8 cellular contexts compared by ENCODE assay signal in genomic region chr19:18282021-18282787, GRCh38. TPM values are rescaled to one million over a fixed set of nuclear protein-coding genes. Genes with fewer than 3 reads are reported as not detected.
DNase-seq lines count a peak whose midpoint lies in the region; ATAC-seq, FAIRE-seq and TF ChIP-seq lines count a peak whose summit lies in the region.

No MANE protein-coding gene starts in this region.

- intact Hi-C loops in breast epithelium (cut with DNase I; ENCODE audit: low total_unique reads) = loop anchor here (5.0 kb wide), 2 partner anchors 40 to 1620 kb away; partner anchors contain the start of genes LSM4, SMIM7 and TMEM38A
- intact Hi-C loops in HepG2 (cut with micrococcal nuclease; ENCODE audit: unreplicated experiment) = loop anchor here (1.0 to 10.0 kb wide), 2 partner anchors 19 to 243 kb away; partner anchors contain the start of gene ELL

- H4K20me1 ChIP-seq in HepG2 (ENCODE audit: insufficient read depth, low read length) = peaks cover 22% of the 10 kb centered on the region

- in situ Hi-C loops in HepG2 (cut with HindIII; ENCODE audit: extremely low pct_ligation_motif_present, low pct_unique_long_range_greater_than_20kb) = no loop called here

- H3K4me1 ChIP-seq in breast epithelium (no peaks in the 10 kb centered on the region), HepG2 (ENCODE audit: insufficient read depth, low read length) (peaks cover 64% of the 10 kb centered on the region)

- POLR2A ChIA-PET in HepG2 (lab: Yijun Ruan, JAX) = interaction anchor here (0.5 to 7.1 kb wide), 27 partner anchors 10 to 240 kb away, joined by 3 to 278 read pairs (median 6); partner anchors contain the start of genes ELL, GDF15, LSM4 and MPV17L2

- BruUV-seq in HepG2 (replicated peaks; lab: Mats Ljungman, UMichigan) = TSS peak; percentile 95

- no peak for TF ChIP-seq RAD21 in HepG2 (CRISPR knock-in tag; IDR thresholded peaks at IDR 0.05)

- under 1% methylated on average over 17 of the region's 27 CpGs for WGBS in HepG2 (ENCODE audit: low lambda C conversion rate)

- TF ChIP-seq EP300 in HepG2 (IDR thresholded peaks at IDR 0.05; ENCODE audit: low read depth in 2 of 2, low read length in 2 of 2) (no peak; a peak in 1 of 4 replicates), HepG2 (CRISPR knock-in tag; IDR thresholded peaks at IDR 0.05; ENCODE audit: borderline replicate concordance) (no peak)

- peak overlapping the region; percentile 92 for H3K4me2 ChIP-seq in HepG2 (ENCODE audit: low read depth, low read length)

- peak overlapping the region; percentile 98 for H3K9ac ChIP-seq in HepG2 (ENCODE audit: insufficient read depth, low read depth, low read length)

- peak; percentile 27 for FAIRE-seq in GM12892 (lab: Jason Lieb, UNC)
- no peak for FAIRE-seq in HepG2 (lab: Jason Lieb, UNC)

- TF ChIP-seq POLR2A in GM12892 (IDR thresholded peaks at IDR 0.05; ENCODE audit: low read depth, low read length) = peak; percentile 35; the same call in 1 of the 2 replicates
- peak; percentile 87 for TF ChIP-seq POLR2A in breast epithelium (IDR thresholded peaks at IDR 0.05)
- peak in 1 of 2 experiments; percentile 88; a peak in 2 of 4 replicates for TF ChIP-seq POLR2A in HepG2 (IDR thresholded peaks at IDR 0.05; ENCODE audit: insufficient read depth in 1 of 2, low read depth in 2 of 2, low read length in 2 of 2)

- CTCF ChIA-PET in HepG2 (lab: Yijun Ruan, JAX; ENCODE audit: low intra/inter-chr PET ratio, low total read pairs) = interaction anchor here (1.5 kb wide), 1 partner anchor 41 kb away, joined by 3 read pairs; no protein-coding TSS in a partner anchor

- H3K79me2 ChIP-seq in HepG2 (ENCODE audit: insufficient read depth, low read length) = peaks cover 26% of the 10 kb centered on the region

- no peak overlapping the region for H2AFZ ChIP-seq in HepG2 (ENCODE audit: low read length)

- ATAC-seq in HepG2 (peak; percentile 24), GM21515 (IDR thresholded peaks at IDR 0.05; ENCODE audit: unreplicated experiment) (no peak), HG03432 (IDR thresholded peaks at IDR 0.05; ENCODE audit: unreplicated experiment) (no peak)

- H3K4me3 ChIP-seq in AG09309 (ENCODE audit: control insufficient read depth, low read depth, low read length) (peak overlapping the region; percentile 65), breast epithelium (peak overlapping the region; percentile 45 to 97 (median 95)), HepG2 (replicated peaks in 1 of 3; ENCODE audit: insufficient read depth in 1 of 3, low read depth in 2 of 3, low read length in 3 of 3) (peak overlapping the region; percentile 50 to 73 (median 71); a peak in 5 of 6 replicates)

- peak; percentile 27 for TF ChIP-seq CTCF in AG09309 (IDR thresholded peaks at IDR 0.05; ENCODE audit: control insufficient read depth, insufficient read depth, low read depth, low read length, missing control alignments)
- peak in 2 of 3 donors; percentile 13 to 18 for TF ChIP-seq CTCF in breast epithelium (IDR thresholded peaks at IDR 0.05)
- no peak for TF ChIP-seq CTCF in HepG2 (CRISPR knock-in tag; IDR thresholded peaks at IDR 0.05)

- no peaks in the 10 kb centered on the region for H3K27me3 ChIP-seq in breast epithelium
- H3K27me3 ChIP-seq in HepG2 (ENCODE audit: control insufficient read depth in 1 of 2, insufficient read depth in 2 of 2, low read length in 2 of 2) = no peaks in the 10 kb centered on the region; a peak in 1 of 5 replicates

- DNase-seq in AG09309 (ENCODE audit: low read depth) = no peak
- no peak for DNase-seq in GM12892 (ENCODE audit: insufficient read length)
- peak; percentile 73 for DNase-seq in NOMO-1 treated with DMSO at 0.1 percent for 48 hours (lab: John Stamatoyannopoulos, UW; ENCODE audit: unreplicated experiment)
- DNase-seq in breast epithelium (ENCODE audit: low spot score in 2 of 2) = peak in 1 of 2 donors; percentile 72
- peak; percentile 60 for DNase-seq in HepG2 (ENCODE audit: low spot score)
- DNase-seq in substantia nigra (lab: John Stamatoyannopoulos, UW) = peak in 20 of 49 donors; percentile 39 to 98 (median 60)

- peak overlapping the region; percentile 100 for H3K27ac ChIP-seq in breast epithelium
- H3K27ac ChIP-seq in HepG2 (ENCODE audit: extremely low read length, insufficient read depth, low read length) = peak overlapping the region; percentile 99
- peak overlapping the region; percentile 100 for H3K27ac ChIP-seq in substantia nigra (ENCODE audit: low read depth, low read length, poor library complexity, severe bottlenecking)

- H3K9me3 ChIP-seq in breast epithelium (no peaks in the 10 kb centered on the region), HepG2 (ENCODE audit: low read length) (no peaks in the 10 kb centered on the region)

- no peaks in the 10 kb centered on the region for H3K36me3 ChIP-seq in breast epithelium
- peaks cover 2 to 10% of the 10 kb centered on the region in 2 experiments; a peak in 4 of 5 replicates for H3K36me3 ChIP-seq in HepG2 (replicated peaks in 1 of 2; ENCODE audit: control insufficient read depth in 1 of 2, insufficient read depth in 2 of 2, low read length in 2 of 2)

RNA-seq across cellular contexts. Expression of gene JUND, which starts 0.8 kb away (rescaled TPM):
- polyA plus RNA-seq in GM12892 (2012; ENCODE audit: missing spikeins) = 6.8 TPM
- total RNA-seq in breast epithelium = 100 to 1,000 TPM; 325 to 833 (median 602) TPM
- 31.8 and 41.2 TPM in 2 replicates for total RNA-seq in HepG2 (2016; rRNA removed; fragmentation: Illumina TruSeq; extraction: Trizol)
- 36.4 and 41.0 TPM in 2 replicates for total RNA-seq in HepG2 (2016; cell fraction: cytosol; rRNA removed; fragmentation: Illumina TruSeq; extraction: Trizol; ENCODE audit: low read depth)
- 30.0 and 40.6 TPM in 2 replicates for total RNA-seq in HepG2 (2016; cell fraction: insoluble cytoplasmic fraction; rRNA removed; fragmentation: Illumina TruSeq; extraction: Trizol)
- 68.5 and 98.0 TPM in 2 replicates for total RNA-seq in HepG2 (2016; cell fraction: membrane; rRNA removed; fragmentation: Illumina TruSeq; extraction: Trizol)
- 23.4 and 45.2 TPM in 2 replicates for total RNA-seq in HepG2 (2016; cell fraction: nucleus; rRNA removed; fragmentation: Illumina TruSeq; extraction: Trizol)
- polyA plus RNA-seq in HepG2 (2011; rRNA removed) = 59.8 and 124 TPM in 2 replicates
- 93.9 and 178 TPM in 2 replicates for polyA plus RNA-seq in HepG2 (2011; cell fraction: cytosol; rRNA removed)
- 129 and 136 TPM in 2 replicates for polyA plus RNA-seq in HepG2 (2011; cell fraction: nucleus; rRNA removed)
- polyA plus RNA-seq in HepG2 (2012) = 44.0 and 66.6 TPM in 2 replicates
- polyA plus RNA-seq in HepG2 (2016; cell fraction: cytosol; fragmentation: Illumina TruSeq; extraction: Trizol; ENCODE audit: low read depth) = 85.1 and 91.8 TPM in 2 replicates
- 74.4 and 76.0 TPM in 2 replicates for polyA plus RNA-seq in HepG2 (2016; cell fraction: insoluble cytoplasmic fraction; fragmentation: Illumina TruSeq; extraction: Trizol; ENCODE audit: low read depth)
- polyA plus RNA-seq in HepG2 (2016; cell fraction: membrane; fragmentation: Illumina TruSeq; extraction: Trizol; ENCODE audit: low read depth) = 131 and 149 TPM in 2 replicates
- 77.1 and 84.7 TPM in 2 replicates for polyA plus RNA-seq in HepG2 (2016; cell fraction: nucleus; fragmentation: Illumina TruSeq; extraction: Trizol; ENCODE audit: insufficient read depth, low read depth)
- 49.7 and 194 TPM in 2 replicates for polyA minus RNA-seq in HepG2 (2011; rRNA and poly(A)+ RNA removed; ENCODE audit: low replicate concordance)
- 164 and 168 TPM in 2 replicates for polyA minus RNA-seq in HepG2 (2011; cell fraction: cytosol; rRNA and poly(A)+ RNA removed)
- 60.5 and 91.9 TPM in 2 replicates for polyA minus RNA-seq in HepG2 (2011; cell fraction: nucleus; rRNA and poly(A)+ RNA removed)

RNA-seq across cellular contexts. Expression of gene IQCN, which starts 8.0 kb away (rescaled TPM):
- 0.68 TPM for polyA plus RNA-seq in GM12892 (2012; ENCODE audit: missing spikeins)
- total RNA-seq in breast epithelium (10 to 100 TPM in 1 of 3 donors, 1 to 10 TPM in 2; 7.0 to 16.6 (median 9.5) TPM), HepG2 (2016; rRNA removed; fragmentation: Illumina TruSeq; extraction: Trizol) (0.04 and 0.07 TPM in 2 replicates)
- total RNA-seq in HepG2 (2016; cell fraction: cytosol; rRNA removed; fragmentation: Illumina TruSeq; extraction: Trizol; ENCODE audit: low read depth) = not detected in 2 replicates
- total RNA-seq in HepG2 (2016; cell fraction: insoluble cytoplasmic fraction; rRNA removed; fragmentation: Illumina TruSeq; extraction: Trizol) = 0.04 TPM in 1 of 2 replicates, not detected in the other
- not detected in 2 replicates for total RNA-seq in HepG2 (2016; cell fraction: membrane; rRNA removed; fragmentation: Illumina TruSeq; extraction: Trizol)
- 0.13 TPM in 1 of 2 replicates, not detected in the other for total RNA-seq in HepG2 (2016; cell fraction: nucleus; rRNA removed; fragmentation: Illumina TruSeq; extraction: Trizol)
- 0.14 and 0.18 TPM in 2 replicates for polyA plus RNA-seq in HepG2 (2011; rRNA removed)
- 0.03 and 0.04 TPM in 2 replicates for polyA plus RNA-seq in HepG2 (2011; cell fraction: cytosol; rRNA removed)
- polyA plus RNA-seq in HepG2 (2011; cell fraction: nucleus; rRNA removed) = 1.3 and 1.5 TPM in 2 replicates
- 0.13 TPM in 2 replicates for polyA plus RNA-seq in HepG2 (2012)
- not detected in 2 replicates for polyA plus RNA-seq in HepG2 (2016; cell fraction: cytosol; fragmentation: Illumina TruSeq; extraction: Trizol; ENCODE audit: low read depth)
- polyA plus RNA-seq in HepG2 (2016; cell fraction: insoluble cytoplasmic fraction; fragmentation: Illumina TruSeq; extraction: Trizol; ENCODE audit: low read depth) = not detected in 2 replicates
- not detected in 2 replicates for polyA plus RNA-seq in HepG2 (2016; cell fraction: membrane; fragmentation: Illumina TruSeq; extraction: Trizol; ENCODE audit: low read depth)
- 0.25 and 0.49 TPM in 2 replicates for polyA plus RNA-seq in HepG2 (2016; cell fraction: nucleus; fragmentation: Illumina TruSeq; extraction: Trizol; ENCODE audit: insufficient read depth, low read depth)
- 0.26 and 0.91 TPM in 2 replicates for polyA minus RNA-seq in HepG2 (2011; rRNA and poly(A)+ RNA removed; ENCODE audit: low replicate concordance)
- 0.53 TPM in 1 of 2 replicates, not detected in the other for polyA minus RNA-seq in HepG2 (2011; cell fraction: cytosol; rRNA and poly(A)+ RNA removed)
- polyA minus RNA-seq in HepG2 (2011; cell fraction: nucleus; rRNA and poly(A)+ RNA removed) = 0.52 and 0.62 TPM in 2 replicates

RNA-seq across cellular contexts. Expression of gene LSM4, which starts 40.7 kb away (rescaled TPM):
- polyA plus RNA-seq in GM12892 (2012; ENCODE audit: missing spikeins) = 105 TPM
- 100 to 1,000 TPM in 2 of 3 donors, 10 to 100 TPM in 1; 83.0 to 122 (median 120) TPM for total RNA-seq in breast epithelium
- 166 and 188 TPM in 2 replicates for total RNA-seq in HepG2 (2016; rRNA removed; fragmentation: Illumina TruSeq; extraction: Trizol)
- 129 and 159 TPM in 2 replicates for total RNA-seq in HepG2 (2016; cell fraction: cytosol; rRNA removed; fragmentation: Illumina TruSeq; extraction: Trizol; ENCODE audit: low read depth)
- 185 and 208 TPM in 2 replicates for total RNA-seq in HepG2 (2016; cell fraction: insoluble cytoplasmic fraction; rRNA removed; fragmentation: Illumina TruSeq; extraction: Trizol)
- total RNA-seq in HepG2 (2016; cell fraction: membrane; rRNA removed; fragmentation: Illumina TruSeq; extraction: Trizol) = 248 and 299 TPM in 2 replicates
- 62.8 and 69.8 TPM in 2 replicates for total RNA-seq in HepG2 (2016; cell fraction: nucleus; rRNA removed; fragmentation: Illumina TruSeq; extraction: Trizol)
- 65.8 and 66.8 TPM in 2 replicates for polyA plus RNA-seq in HepG2 (2011; rRNA removed)
- polyA plus RNA-seq in HepG2 (2011; cell fraction: cytosol; rRNA removed) = 97.1 and 133 TPM in 2 replicates
- 51.8 and 54.0 TPM in 2 replicates for polyA plus RNA-seq in HepG2 (2011; cell fraction: nucleus; rRNA removed)
- polyA plus RNA-seq in HepG2 (2012) = 62.7 and 78.9 TPM in 2 replicates
- 166 and 238 TPM in 2 replicates for polyA plus RNA-seq in HepG2 (2016; cell fraction: cytosol; fragmentation: Illumina TruSeq; extraction: Trizol; ENCODE audit: low read depth)
- 205 and 220 TPM in 2 replicates for polyA plus RNA-seq in HepG2 (2016; cell fraction: insoluble cytoplasmic fraction; fragmentation: Illumina TruSeq; extraction: Trizol; ENCODE audit: low read depth)
- 217 and 267 TPM in 2 replicates for polyA plus RNA-seq in HepG2 (2016; cell fraction: membrane; fragmentation: Illumina TruSeq; extraction: Trizol; ENCODE audit: low read depth)
- polyA plus RNA-seq in HepG2 (2016; cell fraction: nucleus; fragmentation: Illumina TruSeq; extraction: Trizol; ENCODE audit: insufficient read depth, low read depth) = 105 and 120 TPM in 2 replicates
- polyA minus RNA-seq in HepG2 (2011; rRNA and poly(A)+ RNA removed; ENCODE audit: low replicate concordance) = 40.8 and 88.8 TPM in 2 replicates
- 24.9 and 32.6 TPM in 2 replicates for polyA minus RNA-seq in HepG2 (2011; cell fraction: cytosol; rRNA and poly(A)+ RNA removed)
- polyA minus RNA-seq in HepG2 (2011; cell fraction: nucleus; rRNA and poly(A)+ RNA removed) = 13.4 and 14.2 TPM in 2 replicates

RNA-seq across cellular contexts. Expression of gene PDE4C, which starts 56.0 kb away (rescaled TPM):
- 2.2 TPM for polyA plus RNA-seq in GM12892 (2012; ENCODE audit: missing spikeins)
- 1 to 10 TPM in 1 of 3 donors, under 1 TPM in 1, not detected in 1; 0.33 to 1.3 TPM for total RNA-seq in breast epithelium
- total RNA-seq in HepG2 (2016; rRNA removed; fragmentation: Illumina TruSeq; extraction: Trizol) = 0.90 and 1.4 TPM in 2 replicates
- 0.30 and 0.44 TPM in 2 replicates for total RNA-seq in HepG2 (2016; cell fraction: cytosol; rRNA removed; fragmentation: Illumina TruSeq; extraction: Trizol; ENCODE audit: low read depth)
- total RNA-seq in HepG2 (2016; cell fraction: insoluble cytoplasmic fraction; rRNA removed; fragmentation: Illumina TruSeq; extraction: Trizol) = 0.49 and 1.5 TPM in 2 replicates
- 0.07 and 0.37 TPM in 2 replicates for total RNA-seq in HepG2 (2016; cell fraction: membrane; rRNA removed; fragmentation: Illumina TruSeq; extraction: Trizol)
- 1.7 and 2.4 TPM in 2 replicates for total RNA-seq in HepG2 (2016; cell fraction: nucleus; rRNA removed; fragmentation: Illumina TruSeq; extraction: Trizol)
- polyA plus RNA-seq in HepG2 (2011; rRNA removed) = 14.0 and 17.9 TPM in 2 replicates
- polyA plus RNA-seq in HepG2 (2011; cell fraction: cytosol; rRNA removed) = 3.4 and 4.6 TPM in 2 replicates
- 128 and 158 TPM in 2 replicates for polyA plus RNA-seq in HepG2 (2011; cell fraction: nucleus; rRNA removed)
- 2.2 and 3.2 TPM in 2 replicates for polyA plus RNA-seq in HepG2 (2012)
- polyA plus RNA-seq in HepG2 (2016; cell fraction: cytosol; fragmentation: Illumina TruSeq; extraction: Trizol; ENCODE audit: low read depth) = not detected in 2 replicates
- 0.33 and 0.37 TPM in 2 replicates for polyA plus RNA-seq in HepG2 (2016; cell fraction: insoluble cytoplasmic fraction; fragmentation: Illumina TruSeq; extraction: Trizol; ENCODE audit: low read depth)
- polyA plus RNA-seq in HepG2 (2016; cell fraction: membrane; fragmentation: Illumina TruSeq; extraction: Trizol; ENCODE audit: low read depth) = not detected in 2 replicates
- polyA plus RNA-seq in HepG2 (2016; cell fraction: nucleus; fragmentation: Illumina TruSeq; extraction: Trizol; ENCODE audit: insufficient read depth, low read depth) = 10.9 and 11.5 TPM in 2 replicates
- 0.56 and 12.3 TPM in 2 replicates for polyA minus RNA-seq in HepG2 (2011; rRNA and poly(A)+ RNA removed; ENCODE audit: low replicate concordance)
- 1.5 and 3.1 TPM in 2 replicates for polyA minus RNA-seq in HepG2 (2011; cell fraction: cytosol; rRNA and poly(A)+ RNA removed)
- polyA minus RNA-seq in HepG2 (2011; cell fraction: nucleus; rRNA and poly(A)+ RNA removed) = 30.4 and 31.1 TPM in 2 replicates

RNA-seq across cellular contexts. Expression of gene PGPEP1, which starts 58.2 kb away (rescaled TPM):
- 16.7 TPM for polyA plus RNA-seq in GM12892 (2012; ENCODE audit: missing spikeins)
- 10 to 100 TPM; 22.5 to 29.2 (median 25.9) TPM for total RNA-seq in breast epithelium
- total RNA-seq in HepG2 (2016; rRNA removed; fragmentation: Illumina TruSeq; extraction: Trizol) = 56.6 and 57.7 TPM in 2 replicates
- total RNA-seq in HepG2 (2016; cell fraction: cytosol; rRNA removed; fragmentation: Illumina TruSeq; extraction: Trizol; ENCODE audit: low read depth) = 13.1 and 14.4 TPM in 2 replicates
- total RNA-seq in HepG2 (2016; cell fraction: insoluble cytoplasmic fraction; rRNA removed; fragmentation: Illumina TruSeq; extraction: Trizol) = 51.1 and 64.9 TPM in 2 replicates
- total RNA-seq in HepG2 (2016; cell fraction: membrane; rRNA removed; fragmentation: Illumina TruSeq; extraction: Trizol) = 36.0 and 36.7 TPM in 2 replicates
- 30.3 and 33.5 TPM in 2 replicates for total RNA-seq in HepG2 (2016; cell fraction: nucleus; rRNA removed; fragmentation: Illumina TruSeq; extraction: Trizol)
- 53.1 and 64.3 TPM in 2 replicates for polyA plus RNA-seq in HepG2 (2011; rRNA removed)
- polyA plus RNA-seq in HepG2 (2011; cell fraction: cytosol; rRNA removed) = 37.2 and 38.6 TPM in 2 replicates
- 97.0 and 102 TPM in 2 replicates for polyA plus RNA-seq in HepG2 (2011; cell fraction: nucleus; rRNA removed)
- polyA plus RNA-seq in HepG2 (2012) = 26.8 and 28.6 TPM in 2 replicates
- 15.6 and 16.2 TPM in 2 replicates for polyA plus RNA-seq in HepG2 (2016; cell fraction: cytosol; fragmentation: Illumina TruSeq; extraction: Trizol; ENCODE audit: low read depth)
- 40.6 and 44.1 TPM in 2 replicates for polyA plus RNA-seq in HepG2 (2016; cell fraction: insoluble cytoplasmic fraction; fragmentation: Illumina TruSeq; extraction: Trizol; ENCODE audit: low read depth)
- polyA plus RNA-seq in HepG2 (2016; cell fraction: membrane; fragmentation: Illumina TruSeq; extraction: Trizol; ENCODE audit: low read depth) = 22.8 and 23.5 TPM in 2 replicates
- polyA plus RNA-seq in HepG2 (2016; cell fraction: nucleus; fragmentation: Illumina TruSeq; extraction: Trizol; ENCODE audit: insufficient read depth, low read depth) = 51.1 and 66.5 TPM in 2 replicates
- polyA minus RNA-seq in HepG2 (2011; rRNA and poly(A)+ RNA removed; ENCODE audit: low replicate concordance) = 22.4 and 187 TPM in 2 replicates
- polyA minus RNA-seq in HepG2 (2011; cell fraction: cytosol; rRNA and poly(A)+ RNA removed) = 44.1 and 52.6 TPM in 2 replicates
- polyA minus RNA-seq in HepG2 (2011; cell fraction: nucleus; rRNA and poly(A)+ RNA removed) = 46.4 and 57.7 TPM in 2 replicates

Comparison
In these comparisons a context has a peak if more than half of its experiments do, and no peak if none do; other contexts are left out.
1. DNase-seq: peak in NOMO-1 treated with DMSO at 0.1 percent for 48 hours (single experiment) and HepG2 (single experiment); none in AG09309 (single experiment) and GM12892 (single experiment).
2. RNA of gene IQCN, which starts 8.0 kb away (total RNA-seq): 7.0 to 16.6 TPM in breast epithelium; 0.04 to 0.13 TPM in HepG2; every median in the first group is over 4 times any median in the second.
3. Peak in every context shown above with its lines, with median percentiles within 50 percentile points of each other: H3K4me3 ChIP-seq and H3K27ac ChIP-seq.